ENCODE assay signal across 9 cellular contexts in genomic region chr15:70605606-70606410, GRCh38.
DNase-seq lines count a peak whose midpoint lies in the region; ATAC-seq and TF ChIP-seq lines count a peak whose summit lies in the region.
"Had no signal": no experiment of that assay in that cellular context is flagged by ENCODE, and none has a peak within 500 bp of the region (broad histone marks: within the 10 kb centered on the region; RNA-seq: fewer than 3 reads in every experiment).

No MANE protein-coding gene starts in this region.

- intact Hi-C loops in esophagus squamous epithelium (cut with DNase I), result no loop called here

- CTCF ChIA-PET in GM10248 (lab: Yijun Ruan, JAX), result interaction anchor here (1.0 to 1.5 kb wide), 2 partner anchors 20 to 54 kb away, joined by 3 read pairs; no protein-coding TSS in a partner anchor

- H3K27me3 ChIP-seq in esophagus squamous epithelium, result no peaks in the 10 kb centered on the region

- H3K4me3 Mint-ChIP-seq in chondrocyte (ENCODE audit: unreplicated experiment), result no peak overlapping the region
- no peak overlapping the region for H3K4me3 Mint-ChIP-seq in naive thymus-derived CD8-positive, alpha-beta T cell
- H3K4me3 Mint-ChIP-seq: memory B cell had no signal

- peak overlapping the region in 2 of 4 donors; percentile 2 to 17 for H3K27ac ChIP-seq in esophagus squamous epithelium

- peaks cover 2% of the 10 kb centered on the region for H3K36me3 Mint-ChIP-seq in chondrocyte (ENCODE audit: low read depth)
- no peaks in the 10 kb centered on the region for H3K36me3 Mint-ChIP-seq in naive thymus-derived CD8-positive, alpha-beta T cell
- H3K36me3 Mint-ChIP-seq: memory B cell had no signal

- H3K4me3 ChIP-seq in esophagus squamous epithelium, result no peak overlapping the region

- TF ChIP-seq CTCF in chondrocyte (IDR thresholded peaks at IDR 0.05) (no peak), esophagus squamous epithelium (IDR thresholded peaks at IDR 0.05) (no peak), GM10248 (IDR thresholded peaks at IDR 0.05; ENCODE audit: control extremely low read depth, extremely low read depth, low read depth, missing control alignments) (no peak)

- DNase-seq in NCI-H1092 treated with DMSO at 0.1 percent for 48 hours (lab: John Stamatoyannopoulos, UW) (peak; percentile 72), chondrocyte (ENCODE audit: low spot score) (no peak), left kidney (ENCODE audit: low read depth, low spot score) (peak; percentile 73), superior temporal gyrus (ENCODE audit: extremely low spot score) (peak; percentile 76), esophagus squamous epithelium (lab: John Stamatoyannopoulos, UW) (no peak), GM10248 (ENCODE audit: extremely low spot score) (no peak)
- no peak for DNase-seq in naive thymus-derived CD8-positive, alpha-beta T cell

- no peaks in the 10 kb centered on the region for H3K9me3 ChIP-seq in esophagus squamous epithelium

- peaks cover 17 to 42% (median 20%) of the 10 kb centered on the region in 3 donors for H3K4me1 ChIP-seq in esophagus squamous epithelium

- H3K36me3 ChIP-seq in esophagus squamous epithelium, result no peaks in the 10 kb centered on the region

- H3K4me1 Mint-ChIP-seq in chondrocyte (ENCODE audit: low read depth), result peaks cover 52% of the 10 kb centered on the region
- no peaks in the 10 kb centered on the region for H3K4me1 Mint-ChIP-seq in naive thymus-derived CD8-positive, alpha-beta T cell
- H3K4me1 Mint-ChIP-seq: memory B cell had no signal

- ATAC-seq in HG03159 (IDR thresholded peaks at IDR 0.05; ENCODE audit: unreplicated experiment), result no peak
- no peak for ATAC-seq in naive thymus-derived CD8-positive, alpha-beta T cell

- H3K27me3 Mint-ChIP-seq in chondrocyte (ENCODE audit: low read depth), result no peaks in the 10 kb centered on the region
- no peaks in the 10 kb centered on the region for H3K27me3 Mint-ChIP-seq in naive thymus-derived CD8-positive, alpha-beta T cell

- WGBS in esophagus squamous epithelium, 2 donors, result 9 to 26% methylated on average over 6 of the region's 7 CpGs

- no peak for TF ChIP-seq POLR2A in esophagus squamous epithelium (IDR thresholded peaks at IDR 0.05)

- peaks cover 2% of the 10 kb centered on the region for H3K9me3 Mint-ChIP-seq in chondrocyte (ENCODE audit: low read depth)
- no peaks in the 10 kb centered on the region for H3K9me3 Mint-ChIP-seq in naive thymus-derived CD8-positive, alpha-beta T cell
- H3K9me3 Mint-ChIP-seq: memory B cell had no signal

- peak overlapping the region; percentile 73 for H3K27ac Mint-ChIP-seq in chondrocyte (ENCODE audit: unreplicated experiment)
- no peak overlapping the region for H3K27ac Mint-ChIP-seq in naive thymus-derived CD8-positive, alpha-beta T cell
- H3K27ac Mint-ChIP-seq: memory B cell had no signal

- POLR2A ChIA-PET in GM10248 (lab: Yijun Ruan, JAX), result no interaction called here
- POLR2A ChIA-PET in naive thymus-derived CD8-positive, alpha-beta T cell (lab: Charles Lee), result no interaction called here

Comparison
In these comparisons a context has a peak if more than half of its experiments do, and no peak if none do; other contexts are left out.
1. DNase-seq: peak in NCI-H1092 treated with DMSO at 0.1 percent for 48 hours (single experiment), left kidney (single experiment) and superior temporal gyrus (single experiment); none in chondrocyte (single experiment), esophagus squamous epithelium (single experiment), GM10248 (single experiment) and naive thymus-derived CD8-positive, alpha-beta T cell (0 of 10).